Comparison of ENCODE assay signal across 10 cellular contexts in the genomic region with DNA sequence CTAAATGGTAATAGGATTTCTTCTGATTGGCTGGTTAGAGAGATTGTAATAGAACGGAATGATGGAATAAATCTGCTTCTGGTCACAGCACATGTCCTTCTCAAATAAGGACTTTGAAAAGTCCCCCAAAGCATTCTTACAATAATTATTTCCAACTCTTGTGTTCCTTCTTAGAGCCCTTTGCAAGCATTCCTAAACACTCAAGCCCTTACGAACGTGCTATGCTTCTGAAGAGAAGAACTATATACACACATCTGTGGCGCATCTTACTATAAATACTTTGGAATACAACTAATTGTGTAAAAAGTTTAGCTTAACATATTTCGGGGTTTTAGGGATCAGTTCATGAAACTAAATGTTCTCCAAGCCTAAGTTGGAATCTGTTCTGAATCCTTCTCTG. TPM values are rescaled to one million over a fixed set of nuclear protein-coding genes. Genes with fewer than 3 reads are reported as not detected.
A peak's percentile ranks its signal among the peaks of the same experiment; 100 is the strongest.
DNase-seq lines count a peak whose midpoint lies in the region; ATAC-seq and TF ChIP-seq lines count a peak whose summit lies in the region.
"Had no signal": no experiment of that assay in that cellular context is flagged by ENCODE, and none has a peak within 500 bp of the region (broad histone marks: within the 10 kb centered on the region; RNA-seq: fewer than 3 reads in every experiment).

No MANE protein-coding gene starts in this region.

- H3K36me3 Mint-ChIP-seq in Caco-2 (ENCODE audit: insufficient read depth, unreplicated experiment), result no peaks in the 10 kb centered on the region

- intact Hi-C loops in Caco-2 (cut with micrococcal nuclease; ENCODE audit: unreplicated experiment), result no loop called here

- no TSS peak for BruUV-seq in Caco-2 (replicated peaks; lab: Mats Ljungman, UMichigan)

- H3K4me3 Mint-ChIP-seq in Caco-2 (ENCODE audit: unreplicated experiment), result no peak overlapping the region

- no peaks in the 10 kb centered on the region for H3K9me3 Mint-ChIP-seq in Caco-2 (ENCODE audit: unreplicated experiment)

- peaks cover 17% of the 10 kb centered on the region for H3K4me1 ChIP-seq in rectal smooth muscle tissue (ENCODE audit: control insufficient read depth, insufficient read depth, low read length)
- H3K4me1 ChIP-seq in HAP-1, result peaks cover 30% of the 10 kb centered on the region
- no peaks in the 10 kb centered on the region; the same call in 1 of the 2 replicates for H3K4me1 ChIP-seq in Caco-2

- H3K27me3 Mint-ChIP-seq in Caco-2 (ENCODE audit: insufficient read depth, unreplicated experiment), result no peaks in the 10 kb centered on the region

- ATAC-seq in SK-N-SH treated with all-trans-retinoic acid at 6 μM for 48 hours, result peak; percentile 28

- no peaks in the 10 kb centered on the region for H3K4me1 Mint-ChIP-seq in Caco-2 (ENCODE audit: low read depth, unreplicated experiment)

- H3K9ac ChIP-seq in rectal smooth muscle tissue (ENCODE audit: low read length), result no peak overlapping the region

- H3K27me3 ChIP-seq in rectal smooth muscle tissue (ENCODE audit: control insufficient read depth, insufficient read depth, low read length) (no peaks in the 10 kb centered on the region), HAP-1 (ENCODE audit: low read depth) (no peaks in the 10 kb centered on the region), Caco-2 (replicated peaks; ENCODE audit: control insufficient read depth, insufficient read depth, low read length) (no peaks in the 10 kb centered on the region)

- in situ Hi-C loops in HAP-1 (cut with MboI; ENCODE audit: low sequenced_read_pairs), result no loop called here

- no peak overlapping the region for H3K4me3 ChIP-seq in AG10803 (ENCODE audit: low read length)
- no peak overlapping the region for H3K4me3 ChIP-seq in rectal smooth muscle tissue (ENCODE audit: low read length)
- H3K4me3 ChIP-seq in HAP-1, result no peak overlapping the region
- no peak overlapping the region for H3K4me3 ChIP-seq in Caco-2 (ENCODE audit: low read depth, low read length)

- DNase-seq in AG10803 (ENCODE audit: low read depth) (peak; percentile 53), fibroblast of gingiva (ENCODE audit: low read depth) (peak; percentile 55), HAP-1 (ENCODE audit: low spot score in 2 of 2) (no peak), RPMI8226 (no peak), Caco-2 (no peak), hippocampal formation (lab: John Stamatoyannopoulos, UW) (no peak)
- DNase-seq: activated naive CD4-positive, alpha-beta T cell treated with Interleukin-2 at 50 U/mL for 16 hours; NCI-H1092 had no signal

- H3K9me3 ChIP-seq in HAP-1 (no peaks in the 10 kb centered on the region), Caco-2 (no peaks in the 10 kb centered on the region)

- H3K27ac Mint-ChIP-seq in Caco-2 (ENCODE audit: unreplicated experiment), result no peak overlapping the region

- TF ChIP-seq CTCF in AG10803 (conservative IDR thresholded peaks at IDR 0.05; ENCODE audit: low read length), result no peak
- TF ChIP-seq CTCF in Caco-2 (IDR thresholded peaks at IDR 0.05; ENCODE audit: insufficient read depth in 1 of 2, low read depth in 1 of 2, low read length in 1 of 2, severe bottlenecking in 1 of 2, unreplicated experiment in 1 of 2), result no peak

- H3K27ac ChIP-seq in rectal smooth muscle tissue (ENCODE audit: low read depth, low read length), result peak overlapping the region; percentile 94

- H3K36me3 ChIP-seq in rectal smooth muscle tissue (ENCODE audit: control insufficient read depth, insufficient read depth, low read length) (no peaks in the 10 kb centered on the region), HAP-1 (replicated peaks) (no peaks in the 10 kb centered on the region), Caco-2 (ENCODE audit: control insufficient read depth, insufficient read depth, low read length) (no peaks in the 10 kb centered on the region)

- POLR2A ChIA-PET in Caco-2 (lab: Charles Lee), result no interaction called here

- CTCF ChIA-PET in Caco-2 (lab: Charles Lee), result no interaction called here

TF ChIP-seq in SK-N-SH treated with all-trans-retinoic acid at 6 μM for 48 hours, 23 proteins besides CTCF, POLR2A, EP300 and RAD21:
- TF ChIP-seq, protein P1, sequence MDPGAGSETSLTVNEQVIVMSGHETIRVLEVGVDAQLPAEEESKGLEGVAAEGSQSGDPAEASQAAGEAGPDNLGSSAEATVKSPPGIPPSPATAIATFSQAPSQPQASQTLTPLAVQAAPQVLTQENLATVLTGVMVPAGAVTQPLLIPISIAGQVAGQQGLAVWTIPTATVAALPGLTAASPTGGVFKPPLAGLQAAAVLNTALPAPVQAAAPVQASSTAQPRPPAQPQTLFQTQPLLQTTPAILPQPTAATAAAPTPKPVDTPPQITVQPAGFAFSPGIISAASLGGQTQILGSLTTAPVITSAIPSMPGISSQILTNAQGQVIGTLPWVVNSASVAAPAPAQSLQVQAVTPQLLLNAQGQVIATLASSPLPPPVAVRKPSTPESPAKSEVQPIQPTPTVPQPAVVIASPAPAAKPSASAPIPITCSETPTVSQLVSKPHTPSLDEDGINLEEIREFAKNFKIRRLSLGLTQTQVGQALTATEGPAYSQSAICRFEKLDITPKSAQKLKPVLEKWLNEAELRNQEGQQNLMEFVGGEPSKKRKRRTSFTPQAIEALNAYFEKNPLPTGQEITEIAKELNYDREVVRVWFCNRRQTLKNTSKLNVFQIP (CRISPR knock-in tag; IDR thresholded peaks at IDR 0.05; ENCODE audit: borderline replicate concordance, low read depth), result no peak
- no peak for TF ChIP-seq ZFP3 (CRISPR knock-in tag; IDR thresholded peaks at IDR 0.05)
- TF ChIP-seq SNAI2 (CRISPR knock-in tag; IDR thresholded peaks at IDR 0.05), result no peak
- no peak for TF ChIP-seq OSR1 (CRISPR knock-in tag; IDR thresholded peaks at IDR 0.05)
- TF ChIP-seq BACH2 (CRISPR knock-in tag; IDR thresholded peaks at IDR 0.05; ENCODE audit: borderline replicate concordance), result no peak
- TF ChIP-seq ZFP30 (CRISPR knock-in tag; IDR thresholded peaks at IDR 0.05), result no peak

RNA-seq across cellular contexts. Expression of a gene that starts 25.6 kb away (rescaled TPM):
- total RNA-seq in Caco-2 (2022), result 125 and 140 TPM in 2 replicates

Comparison
In these comparisons a context has a peak if more than half of its experiments do, and no peak if none do; other contexts are left out.
1. DNase-seq: peak in AG10803 (single experiment) and fibroblast of gingiva (single experiment); none in HAP-1 (0 of 2), RPMI8226 (single experiment), Caco-2 (0 of 2) and hippocampal formation (0 of 2).